Comparison of ENCODE assay signal across 8 cellular contexts in genomic region chr2:177617849-177618248, GRCh38.
DNase-seq lines count a peak whose midpoint lies in the region; ATAC-seq, FAIRE-seq and TF ChIP-seq lines count a peak whose summit lies in the region.

No MANE protein-coding gene starts in this region.

- no peaks in the 10 kb centered on the region for H3K79me2 ChIP-seq in PC-3 (ENCODE audit: low read length)

- POLR2A ChIA-PET in Caco-2 (lab: Charles Lee) = no interaction called here
- POLR2A ChIA-PET in PC-3 (lab: Charles Lee; ENCODE audit: unreplicated experiment) = interaction anchor here (0.5 kb wide), 1 partner anchor 238 kb away, joined by 4 read pairs; no protein-coding TSS in a partner anchor

- no peaks in the 10 kb centered on the region for H3K9me3 ChIP-seq in Caco-2
- H3K9me3 ChIP-seq in PC-3 (ENCODE audit: low read length) = no peaks in the 10 kb centered on the region
- no peaks in the 10 kb centered on the region for H3K9me3 ChIP-seq in pancreas

- peaks cover 2% of the 10 kb centered on the region for H3K27me3 Mint-ChIP-seq in Caco-2 (ENCODE audit: insufficient read depth, unreplicated experiment)

- no peak overlapping the region for H3K27ac ChIP-seq in PC-3 (ENCODE audit: low read length)
- peak overlapping the region; percentile 93 to 98 (median 94) for H3K27ac ChIP-seq in pancreas

- no peak for TF ChIP-seq CTCF in Caco-2 (IDR thresholded peaks at IDR 0.05; ENCODE audit: insufficient read depth in 1 of 2, low read depth in 1 of 2, low read length in 1 of 2, severe bottlenecking in 1 of 2, unreplicated experiment in 1 of 2)
- TF ChIP-seq CTCF in PC-3 (conservative IDR thresholded peaks at IDR 0.05; ENCODE audit: low read depth, low read length) = no peak
- TF ChIP-seq CTCF in epithelial cell of proximal tubule (conservative IDR thresholded peaks at IDR 0.05; ENCODE audit: low read depth, low read length) = no peak
- TF ChIP-seq CTCF in pancreas (IDR thresholded peaks at IDR 0.05) = no peak

- H3K36me3 ChIP-seq in Caco-2 (ENCODE audit: control insufficient read depth, insufficient read depth, low read length) (no peaks in the 10 kb centered on the region), PC-3 (ENCODE audit: low read depth, low read length) (no peaks in the 10 kb centered on the region), pancreas (no peaks in the 10 kb centered on the region)

- H3K27me3 ChIP-seq in Caco-2 (replicated peaks; ENCODE audit: control insufficient read depth, insufficient read depth, low read length) (no peaks in the 10 kb centered on the region), PC-3 (ENCODE audit: low read length) (no peaks in the 10 kb centered on the region), pancreas (no peaks in the 10 kb centered on the region)

- no peaks in the 10 kb centered on the region for H3K9me2 ChIP-seq in PC-3 (replicated peaks; ENCODE audit: low read length)

- CTCF ChIA-PET in Caco-2 (lab: Charles Lee) (no interaction called here), PC-3 (lab: Charles Lee) (no interaction called here)

- H3K36me3 Mint-ChIP-seq in Caco-2 (ENCODE audit: insufficient read depth, unreplicated experiment) = peaks cover 9% of the 10 kb centered on the region

- peak overlapping the region; percentile 99 for H3K27ac Mint-ChIP-seq in Caco-2 (ENCODE audit: unreplicated experiment)

- ATAC-seq in PC-3 = no peak
- peak in 1 of 4 donors; percentile 4 for ATAC-seq in pancreas
- no peak for ATAC-seq in HG03521 (IDR thresholded peaks at IDR 0.05; ENCODE audit: unreplicated experiment)

- peak overlapping the region; percentile 92 for H2AFZ ChIP-seq in PC-3 (ENCODE audit: low read length)

- H3K4me1 Mint-ChIP-seq in Caco-2 (ENCODE audit: low read depth, unreplicated experiment) = no peaks in the 10 kb centered on the region

- H3K4me3 ChIP-seq in Caco-2 (ENCODE audit: low read depth, low read length) (peak overlapping the region; percentile 64), PC-3 (ENCODE audit: low read length) (peak overlapping the region; percentile 82), epithelial cell of proximal tubule (ENCODE audit: low read depth, low read length) (peak overlapping the region; percentile 77), pancreas (peak overlapping the region; percentile 64 to 80 (median 70))

- H3K4me2 ChIP-seq in PC-3 (ENCODE audit: low read length) = peak overlapping the region; percentile 82

- H3K4me3 Mint-ChIP-seq in Caco-2 (ENCODE audit: unreplicated experiment) = peak overlapping the region; percentile 90

- H3K4me1 ChIP-seq in Caco-2 = no peaks in the 10 kb centered on the region
- 0 out of 2 replicates have a peak, but pooled peaks cover 5% of the 10 kb centered on the region for H3K4me1 ChIP-seq in PC-3 (ENCODE audit: insufficient read depth, low read length)
- H3K4me1 ChIP-seq in pancreas = no peaks in the 10 kb centered on the region

- H3K9ac ChIP-seq in PC-3 (ENCODE audit: low read length) = peak overlapping the region; percentile 92; the same call in 1 of the 2 replicates

- 80 to 89% methylated on average over 9 of the region's 9 CpGs for WGBS in pancreas, 2 donors

- no peak for DNase-seq in Caco-2
- DNase-seq in PC-3 = no peak
- DNase-seq in epithelial cell of proximal tubule (ENCODE audit: low read depth) = no peak
- peak in 1 of 6 donors; percentile 18 for DNase-seq in pancreas
- DNase-seq in NK-92 treated with Interleukin-12 subunit alpha and Interleukin-12 subunit beta, amount 100 ng/mL, for 24 hours (lab: John Stamatoyannopoulos, UW) = no peak
- DNase-seq in SKM-1 treated with dmso at 0.1 percent for 144 hours (lab: John Stamatoyannopoulos, UW; ENCODE audit: unreplicated experiment) = no peak
- DNase-seq in UCSD-AML1 (lab: John Stamatoyannopoulos, UW; ENCODE audit: unreplicated experiment) = no peak

- no peaks in the 10 kb centered on the region for H4K20me1 ChIP-seq in PC-3 (ENCODE audit: low read length)

- BruUV-seq in Caco-2 (replicated peaks; lab: Mats Ljungman, UMichigan) (no TSS peak), PC-3 (replicated peaks; lab: Mats Ljungman, UMichigan) (no TSS peak)

- intact Hi-C loops in Caco-2 (cut with micrococcal nuclease; ENCODE audit: unreplicated experiment) (loop anchor here (1.0 kb wide), 1 partner anchor 65 kb away; no protein-coding TSS in a partner anchor), PC-3 (cut with micrococcal nuclease) (loop anchor here (1.0 kb wide), 1 partner anchor 66 kb away; a partner anchor contains a TSS), pancreas (cut with DNase I) (no loop called here)

- H3F3A ChIP-seq in PC-3 (ENCODE audit: low read length, unreplicated experiment) = no peaks in the 10 kb centered on the region

- no peak for FAIRE-seq in pancreas (lab: Jason Lieb, UNC)

- H3K9me3 Mint-ChIP-seq in Caco-2 (ENCODE audit: unreplicated experiment) = no peaks in the 10 kb centered on the region

Comparison
In these comparisons a context has a peak if more than half of its experiments do, and no peak if none do; other contexts are left out.
1. intact Hi-C loops: an anchor here in Caco-2 (1.0 kb wide) and PC-3 (1.0 kb wide); none called in pancreas.